Comparison of ENCODE assay signal across 3 cellular contexts in genomic region chr22:30212363-30212995, GRCh38.
TF ChIP-seq lines count a peak whose summit lies in the region.

No MANE protein-coding gene starts in this region.

TF ChIP-seq in A549, 52 proteins besides CTCF, POLR2A, EP300 and RAD21 (continued from another document and continues in another):
- TF ChIP-seq HEYL (CRISPR knock-in tag; IDR thresholded peaks at IDR 0.05) (0 out of 2 replicates have a peak, but pooled peaks have one; percentile 51), USF2 (IDR thresholded peaks at IDR 0.05) (peak; percentile 31; the same call in 1 of the 2 replicates), TFCP2L1 (CRISPR knock-in tag; IDR thresholded peaks at IDR 0.05) (no peak), KDM1A (IDR thresholded peaks at IDR 0.05; ENCODE audit: low read depth) (no peak), RNF2 (IDR thresholded peaks at IDR 0.05; ENCODE audit: borderline replicate concordance, low read depth) (no peak), FOXS1 (CRISPR knock-in tag; IDR thresholded peaks at IDR 0.05) (peak; percentile 26; the same call in 1 of the 2 replicates), KDM5A (IDR thresholded peaks at IDR 0.05) (no peak), CBX8 (IDR thresholded peaks at IDR 0.05) (no peak), CBX2 (IDR thresholded peaks at IDR 0.05; ENCODE audit: borderline replicate concordance, low read depth) (no peak), RARB (CRISPR knock-in tag; IDR thresholded peaks at IDR 0.05) (peak; percentile 88), NPAS2 (CRISPR knock-in tag; IDR thresholded peaks at IDR 0.05; ENCODE audit: borderline replicate concordance) (no peak), JUN (IDR thresholded peaks at IDR 0.05) (peak; percentile 97 to 99), CHD4 (IDR thresholded peaks at IDR 0.05; ENCODE audit: borderline replicate concordance) (no peak), HOXB13 (CRISPR knock-in tag; IDR thresholded peaks at IDR 0.05; ENCODE audit: low read depth) (peak; percentile 74; the same call in 1 of the 2 replicates), MAFK (IDR thresholded peaks at IDR 0.05; ENCODE audit: partially characterized antibody) (peak; percentile 71), HOXB5 (CRISPR knock-in tag; IDR thresholded peaks at IDR 0.05) (peak; percentile 14)
- TF ChIP-seq, protein P1, sequence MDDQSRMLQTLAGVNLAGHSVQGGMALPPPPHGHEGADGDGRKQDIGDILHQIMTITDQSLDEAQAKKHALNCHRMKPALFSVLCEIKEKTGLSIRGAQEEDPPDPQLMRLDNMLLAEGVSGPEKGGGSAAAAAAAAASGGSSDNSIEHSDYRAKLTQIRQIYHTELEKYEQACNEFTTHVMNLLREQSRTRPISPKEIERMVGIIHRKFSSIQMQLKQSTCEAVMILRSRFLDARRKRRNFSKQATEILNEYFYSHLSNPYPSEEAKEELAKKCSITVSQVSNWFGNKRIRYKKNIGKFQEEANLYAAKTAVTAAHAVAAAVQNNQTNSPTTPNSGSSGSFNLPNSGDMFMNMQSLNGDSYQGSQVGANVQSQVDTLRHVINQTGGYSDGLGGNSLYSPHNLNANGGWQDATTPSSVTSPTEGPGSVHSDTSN (IDR thresholded peaks at IDR 0.05), result peak; percentile 82; the same call in 1 of the 2 replicates
- TF ChIP-seq, protein P2, sequence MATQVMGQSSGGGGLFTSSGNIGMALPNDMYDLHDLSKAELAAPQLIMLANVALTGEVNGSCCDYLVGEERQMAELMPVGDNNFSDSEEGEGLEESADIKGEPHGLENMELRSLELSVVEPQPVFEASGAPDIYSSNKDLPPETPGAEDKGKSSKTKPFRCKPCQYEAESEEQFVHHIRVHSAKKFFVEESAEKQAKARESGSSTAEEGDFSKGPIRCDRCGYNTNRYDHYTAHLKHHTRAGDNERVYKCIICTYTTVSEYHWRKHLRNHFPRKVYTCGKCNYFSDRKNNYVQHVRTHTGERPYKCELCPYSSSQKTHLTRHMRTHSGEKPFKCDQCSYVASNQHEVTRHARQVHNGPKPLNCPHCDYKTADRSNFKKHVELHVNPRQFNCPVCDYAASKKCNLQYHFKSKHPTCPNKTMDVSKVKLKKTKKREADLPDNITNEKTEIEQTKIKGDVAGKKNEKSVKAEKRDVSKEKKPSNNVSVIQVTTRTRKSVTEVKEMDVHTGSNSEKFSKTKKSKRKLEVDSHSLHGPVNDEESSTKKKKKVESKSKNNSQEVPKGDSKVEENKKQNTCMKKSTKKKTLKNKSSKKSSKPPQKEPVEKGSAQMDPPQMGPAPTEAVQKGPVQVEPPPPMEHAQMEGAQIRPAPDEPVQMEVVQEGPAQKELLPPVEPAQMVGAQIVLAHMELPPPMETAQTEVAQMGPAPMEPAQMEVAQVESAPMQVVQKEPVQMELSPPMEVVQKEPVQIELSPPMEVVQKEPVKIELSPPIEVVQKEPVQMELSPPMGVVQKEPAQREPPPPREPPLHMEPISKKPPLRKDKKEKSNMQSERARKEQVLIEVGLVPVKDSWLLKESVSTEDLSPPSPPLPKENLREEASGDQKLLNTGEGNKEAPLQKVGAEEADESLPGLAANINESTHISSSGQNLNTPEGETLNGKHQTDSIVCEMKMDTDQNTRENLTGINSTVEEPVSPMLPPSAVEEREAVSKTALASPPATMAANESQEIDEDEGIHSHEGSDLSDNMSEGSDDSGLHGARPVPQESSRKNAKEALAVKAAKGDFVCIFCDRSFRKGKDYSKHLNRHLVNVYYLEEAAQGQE (IDR thresholded peaks at IDR 0.05), result no peak

TF ChIP-seq in HEK293, 187 proteins besides CTCF, POLR2A, EP300 and RAD21 (continued from another document):
- peak; percentile 65 for TF ChIP-seq ZFHX2 (tag by site-specific recombination; conservative IDR thresholded peaks at IDR 0.05)
- 0 out of 2 replicates have a peak, but pooled peaks have one; percentile 18 for TF ChIP-seq OSR2 (tag by site-specific recombination; IDR thresholded peaks at IDR 0.05)

TF ChIP-seq in GM23338, 12 proteins besides CTCF, POLR2A, EP300 and RAD21:
- TF ChIP-seq, protein P2 (IDR thresholded peaks at IDR 0.05; ENCODE audit: unreplicated experiment), result no peak
- TF ChIP-seq EZH2phosphoT487 (IDR thresholded peaks at IDR 0.05; ENCODE audit: unreplicated experiment) (no peak), NANOG (IDR thresholded peaks at IDR 0.05; ENCODE audit: borderline replicate concordance) (no peak), POLR2AphosphoS5 (IDR thresholded peaks at IDR 0.05; ENCODE audit: low read depth) (no peak), STAT1 (IDR thresholded peaks at IDR 0.05; ENCODE audit: unreplicated experiment) (no peak), ZNF114 (CRISPR knock-in tag; IDR thresholded peaks at IDR 0.05) (no peak), ZNF331 (CRISPR knock-in tag; IDR thresholded peaks at IDR 0.05; ENCODE audit: low read depth) (no peak), JUNB (IDR thresholded peaks at IDR 0.05; ENCODE audit: unreplicated experiment) (no peak), CREB1 (CRISPR knock-in tag; IDR thresholded peaks at IDR 0.05; ENCODE audit: low read depth) (no peak), EZH2 (IDR thresholded peaks at IDR 0.05; ENCODE audit: low read depth, unreplicated experiment) (no peak)
- TF ChIP-seq, protein P3, sequence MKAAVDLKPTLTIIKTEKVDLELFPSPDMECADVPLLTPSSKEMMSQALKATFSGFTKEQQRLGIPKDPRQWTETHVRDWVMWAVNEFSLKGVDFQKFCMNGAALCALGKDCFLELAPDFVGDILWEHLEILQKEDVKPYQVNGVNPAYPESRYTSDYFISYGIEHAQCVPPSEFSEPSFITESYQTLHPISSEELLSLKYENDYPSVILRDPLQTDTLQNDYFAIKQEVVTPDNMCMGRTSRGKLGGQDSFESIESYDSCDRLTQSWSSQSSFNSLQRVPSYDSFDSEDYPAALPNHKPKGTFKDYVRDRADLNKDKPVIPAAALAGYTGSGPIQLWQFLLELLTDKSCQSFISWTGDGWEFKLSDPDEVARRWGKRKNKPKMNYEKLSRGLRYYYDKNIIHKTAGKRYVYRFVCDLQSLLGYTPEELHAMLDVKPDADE (IDR thresholded peaks at IDR 0.05), result no peak
- TF ChIP-seq, protein P4, sequence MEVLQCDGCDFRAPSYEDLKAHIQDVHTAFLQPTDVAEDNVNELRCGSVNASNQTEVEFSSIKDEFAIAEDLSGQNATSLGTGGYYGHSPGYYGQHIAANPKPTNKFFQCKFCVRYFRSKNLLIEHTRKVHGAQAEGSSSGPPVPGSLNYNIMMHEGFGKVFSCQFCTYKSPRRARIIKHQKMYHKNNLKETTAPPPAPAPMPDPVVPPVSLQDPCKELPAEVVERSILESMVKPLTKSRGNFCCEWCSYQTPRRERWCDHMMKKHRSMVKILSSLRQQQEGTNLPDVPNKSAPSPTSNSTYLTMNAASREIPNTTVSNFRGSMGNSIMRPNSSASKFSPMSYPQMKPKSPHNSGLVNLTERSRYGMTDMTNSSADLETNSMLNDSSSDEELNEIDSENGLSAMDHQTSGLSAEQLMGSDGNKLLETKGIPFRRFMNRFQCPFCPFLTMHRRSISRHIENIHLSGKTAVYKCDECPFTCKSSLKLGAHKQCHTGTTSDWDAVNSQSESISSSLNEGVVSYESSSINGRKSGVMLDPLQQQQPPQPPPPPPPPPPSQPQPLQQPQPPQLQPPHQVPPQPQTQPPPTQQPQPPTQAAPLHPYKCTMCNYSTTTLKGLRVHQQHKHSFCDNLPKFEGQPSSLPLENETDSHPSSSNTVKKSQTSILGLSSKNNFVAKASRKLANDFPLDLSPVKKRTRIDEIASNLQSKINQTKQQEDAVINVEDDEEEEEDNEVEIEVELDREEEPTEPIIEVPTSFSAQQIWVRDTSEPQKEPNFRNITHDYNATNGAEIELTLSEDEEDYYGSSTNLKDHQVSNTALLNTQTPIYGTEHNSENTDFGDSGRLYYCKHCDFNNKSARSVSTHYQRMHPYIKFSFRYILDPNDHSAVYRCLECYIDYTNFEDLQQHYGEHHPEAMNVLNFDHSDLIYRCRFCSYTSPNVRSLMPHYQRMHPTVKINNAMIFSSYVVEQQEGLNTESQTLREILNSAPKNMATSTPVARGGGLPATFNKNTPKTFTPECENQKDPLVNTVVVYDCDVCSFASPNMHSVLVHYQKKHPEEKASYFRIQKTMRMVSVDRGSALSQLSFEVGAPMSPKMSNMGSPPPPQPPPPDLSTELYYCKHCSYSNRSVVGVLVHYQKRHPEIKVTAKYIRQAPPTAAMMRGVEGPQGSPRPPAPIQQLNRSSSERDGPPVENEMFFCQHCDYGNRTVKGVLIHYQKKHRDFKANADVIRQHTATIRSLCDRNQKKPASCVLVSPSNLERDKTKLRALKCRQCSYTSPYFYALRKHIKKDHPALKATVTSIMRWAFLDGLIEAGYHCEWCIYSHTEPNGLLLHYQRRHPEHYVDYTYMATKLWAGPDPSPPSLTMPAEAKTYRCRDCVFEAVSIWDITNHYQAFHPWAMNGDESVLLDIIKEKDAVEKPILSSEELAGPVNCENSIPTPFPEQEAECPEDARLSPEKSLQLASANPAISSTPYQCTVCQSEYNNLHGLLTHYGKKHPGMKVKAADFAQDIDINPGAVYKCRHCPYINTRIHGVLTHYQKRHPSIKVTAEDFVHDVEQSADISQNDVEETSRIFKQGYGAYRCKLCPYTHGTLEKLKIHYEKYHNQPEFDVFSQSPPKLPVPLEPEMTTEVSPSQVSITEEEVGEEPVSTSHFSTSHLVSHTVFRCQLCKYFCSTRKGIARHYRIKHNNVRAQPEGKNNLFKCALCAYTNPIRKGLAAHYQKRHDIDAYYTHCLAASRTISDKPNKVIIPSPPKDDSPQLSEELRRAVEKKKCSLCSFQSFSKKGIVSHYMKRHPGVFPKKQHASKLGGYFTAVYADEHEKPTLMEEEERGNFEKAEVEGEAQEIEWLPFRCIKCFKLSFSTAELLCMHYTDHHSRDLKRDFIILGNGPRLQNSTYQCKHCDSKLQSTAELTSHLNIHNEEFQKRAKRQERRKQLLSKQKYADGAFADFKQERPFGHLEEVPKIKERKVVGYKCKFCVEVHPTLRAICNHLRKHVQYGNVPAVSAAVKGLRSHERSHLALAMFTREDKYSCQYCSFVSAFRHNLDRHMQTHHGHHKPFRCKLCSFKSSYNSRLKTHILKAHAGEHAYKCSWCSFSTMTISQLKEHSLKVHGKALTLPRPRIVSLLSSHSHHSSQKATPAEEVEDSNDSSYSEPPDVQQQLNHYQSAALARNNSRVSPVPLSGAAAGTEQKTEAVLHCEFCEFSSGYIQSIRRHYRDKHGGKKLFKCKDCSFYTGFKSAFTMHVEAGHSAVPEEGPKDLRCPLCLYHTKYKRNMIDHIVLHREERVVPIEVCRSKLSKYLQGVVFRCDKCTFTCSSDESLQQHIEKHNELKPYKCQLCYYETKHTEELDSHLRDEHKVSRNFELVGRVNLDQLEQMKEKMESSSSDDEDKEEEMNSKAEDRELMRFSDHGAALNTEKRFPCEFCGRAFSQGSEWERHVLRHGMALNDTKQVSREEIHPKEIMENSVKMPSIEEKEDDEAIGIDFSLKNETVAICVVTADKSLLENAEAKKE (CRISPR knock-in tag; IDR thresholded peaks at IDR 0.05), result no peak
